Comparison of ENCODE assay signal across 7 cellular contexts in the genomic region with DNA sequence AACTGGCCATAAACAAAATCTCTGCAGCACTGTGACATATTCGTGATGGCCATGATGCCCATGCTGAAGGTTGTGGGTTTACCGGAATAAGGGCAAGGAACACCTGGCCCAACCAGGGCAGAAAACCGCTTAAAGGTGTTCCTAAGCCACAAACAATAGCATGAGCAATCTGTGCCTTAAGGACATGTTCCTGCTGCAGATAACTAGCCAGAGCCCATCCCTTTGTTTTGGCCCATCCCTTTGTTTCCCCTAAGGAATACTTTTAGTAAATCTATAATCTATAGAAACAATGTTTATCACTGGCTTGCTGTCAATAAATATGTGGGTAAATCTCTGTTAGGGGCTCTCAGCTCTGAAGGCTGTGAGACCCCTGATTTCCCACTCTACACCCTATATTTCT. TPM values are rescaled to one million over a fixed set of nuclear protein-coding genes. Genes with fewer than 3 reads are reported as not detected.
"Had no signal": no experiment of that assay in that cellular context is flagged by ENCODE, and none has a peak within 500 bp of the region (broad histone marks: within the 10 kb centered on the region; RNA-seq: fewer than 3 reads in every experiment).

No MANE protein-coding gene starts in this region.

RNA-seq across cellular contexts. Expression of gene THEM5, which starts 47.3 kb away (rescaled TPM):
- total RNA-seq: GM23248, H4, H7, HFFc6, HT1080, IMR-90, K562 had no signal
- polyA plus RNA-seq: GM23248, IMR-90, K562 had no signal
